ENCODE assay signal across 19 cellular contexts in the genomic region with DNA sequence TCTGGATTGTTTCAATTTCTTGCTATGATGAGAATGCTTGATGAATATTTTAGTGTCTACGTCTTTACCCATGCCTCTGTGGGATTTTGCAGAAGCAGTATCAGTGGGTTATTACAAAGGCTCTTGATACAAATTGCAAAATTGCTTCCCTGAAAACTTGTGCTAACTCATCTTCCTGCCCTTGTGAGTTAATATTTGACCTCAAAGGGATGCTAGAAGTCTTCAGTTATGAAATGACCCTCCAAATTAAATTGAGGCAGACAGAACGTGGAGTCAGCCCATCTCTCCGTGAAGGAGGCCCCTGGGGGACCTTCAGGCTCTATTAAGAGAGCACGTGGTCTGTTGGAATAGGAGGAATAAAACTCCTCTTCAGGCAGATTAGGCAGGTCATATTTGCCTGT.
DNase-seq lines count a peak whose midpoint lies in the region; ATAC-seq and TF ChIP-seq lines count a peak whose summit lies in the region.
"Had no signal": no experiment of that assay in that cellular context is flagged by ENCODE, and none has a peak within 500 bp of the region (broad histone marks: within the 10 kb centered on the region; RNA-seq: fewer than 3 reads in every experiment).

No MANE protein-coding gene starts in this region.

- no peak for TF ChIP-seq CTCF in gastroesophageal sphincter (IDR thresholded peaks at IDR 0.05)
- TF ChIP-seq CTCF in colonic mucosa (IDR thresholded peaks at IDR 0.05), result no peak

- intact Hi-C loops in colonic mucosa (cut with DNase I), result no loop called here

- TF ChIP-seq EP300 in gastroesophageal sphincter (IDR thresholded peaks at IDR 0.05), result no peak

- peaks cover 4% of the 10 kb centered on the region for H3K4me1 ChIP-seq in ACC112 (ENCODE audit: control insufficient read depth, insufficient read depth, low read length, unreplicated experiment)
- H3K4me1 ChIP-seq in gastroesophageal sphincter, result peaks cover 0 to 2% (median under 1%) of the 10 kb centered on the region in 3 donors
- no peaks in the 10 kb centered on the region for H3K4me1 ChIP-seq in colonic mucosa
- H3K4me1 ChIP-seq: BE2C had no signal

- no peak overlapping the region for H3K4me3 ChIP-seq in ACC112 (ENCODE audit: low read depth, low read length)
- no peak overlapping the region for H3K4me3 ChIP-seq in gastroesophageal sphincter
- no peak overlapping the region for H3K4me3 ChIP-seq in colonic mucosa
- H3K4me3 ChIP-seq: ascending aorta, coronary artery had no signal

- DNase-seq in DMS79 treated with DMSO at 0.1 percent for 48 hours (lab: John Stamatoyannopoulos, UW) (peak; percentile 46), NOMO-1 treated with dmso at 0.1 percent for 144 hours (lab: John Stamatoyannopoulos, UW; ENCODE audit: unreplicated experiment) (peak; percentile 42), NCI-H2029 treated with DMSO at 0.1 percent for 48 hours (lab: John Stamatoyannopoulos, UW) (no peak), putamen (ENCODE audit: low spot score) (no peak), colonic mucosa (no peak)
- DNase-seq: activated CD8-positive, alpha-beta memory T cell treated with anti-CD3 and anti-CD28 coated beads for 24 hours; activated effector memory CD4-positive, alpha-beta T cell treated with anti-CD3 and anti-CD28 coated beads, Interleukin-2, amount 50 U/mL, for 16 hours; BE2C; DND-41; erythroblast; NCI-H2029; NCI-H526 treated with DMSO at 0.1 percent for 48 hours; retina; substantia nigra had no signal

- TF ChIP-seq POLR2A in gastroesophageal sphincter (IDR thresholded peaks at IDR 0.05), result no peak

- no peaks in the 10 kb centered on the region for H3K27me3 ChIP-seq in ACC112 (ENCODE audit: insufficient read depth, low read length)
- no peaks in the 10 kb centered on the region for H3K27me3 ChIP-seq in gastroesophageal sphincter
- no peaks in the 10 kb centered on the region for H3K27me3 ChIP-seq in colonic mucosa
- H3K27me3 ChIP-seq: ascending aorta, BE2C had no signal

- no peak overlapping the region for H3K9ac ChIP-seq in colonic mucosa (ENCODE audit: low read depth in 2 of 2, low read length in 2 of 2)

- no peaks in the 10 kb centered on the region for H3K79me2 ChIP-seq in ACC112 (ENCODE audit: control insufficient read depth, insufficient read depth, low read length, unreplicated experiment)

- H3K9me3 ChIP-seq in gastroesophageal sphincter (no peaks in the 10 kb centered on the region), colonic mucosa (no peaks in the 10 kb centered on the region)
- H3K9me3 ChIP-seq: ascending aorta, BE2C had no signal

- 0 out of 2 replicates have a peak overlapping the region, but pooled peaks have one; percentile 9 for H3K27ac ChIP-seq in ACC112 (ENCODE audit: low read depth, low read length)
- peak overlapping the region in 1 of 4 donors; percentile 19 for H3K27ac ChIP-seq in gastroesophageal sphincter
- H3K27ac ChIP-seq in colonic mucosa, result no peak overlapping the region
- H3K27ac ChIP-seq: ascending aorta, coronary artery had no signal

- ATAC-seq in gastroesophageal sphincter (peak; percentile 88), HG02852 (IDR thresholded peaks at IDR 0.05; ENCODE audit: unreplicated experiment) (no peak)

- H2AFZ ChIP-seq in ACC112 (ENCODE audit: low read length, unreplicated experiment), result no peak overlapping the region

- 37 to 40% methylated on average over 1 to 4 of the region's 4 CpGs for WGBS in gastroesophageal sphincter (ENCODE audit: low coverage in 1 of 2), 2 donors

- no peaks in the 10 kb centered on the region for H3K36me3 ChIP-seq in ACC112 (ENCODE audit: insufficient read depth, low read length)
- no peaks in the 10 kb centered on the region for H3K36me3 ChIP-seq in gastroesophageal sphincter
- H3K36me3 ChIP-seq in colonic mucosa, result no peaks in the 10 kb centered on the region
- H3K36me3 ChIP-seq: ascending aorta, BE2C had no signal

Comparison
In these comparisons a context has a peak if more than half of its experiments do, and no peak if none do; other contexts are left out.
1. DNase-seq: peak in DMS79 treated with DMSO at 0.1 percent for 48 hours (single experiment) and NOMO-1 treated with dmso at 0.1 percent for 144 hours (single experiment); none in NCI-H2029 treated with DMSO at 0.1 percent for 48 hours (single experiment), putamen (single experiment) and colonic mucosa (single experiment).